In genomic region chr14:70116278-70116677, GRCh38 we compare ENCODE assay signal across 21 cellular contexts.
"Had no signal": no experiment of that assay in that cellular context is flagged by ENCODE, and none has a peak within 500 bp of the region (broad histone marks: within the 10 kb centered on the region; RNA-seq: fewer than 3 reads in every experiment).

No MANE protein-coding gene starts in this region.

- H3K27ac ChIP-seq: HL-60, RWPE1, SJCRH30 had no signal

- H3K36me3 ChIP-seq: MG63, SJCRH30 had no signal

- ATAC-seq: Panc1, PC-3, SK-N-SH treated with all-trans-retinoic acid at 6 μM for 48 hours had no signal

- DNase-seq: KBM-7, MG63, NCI-H1092, NCI-H1105 treated with DMSO at 0.1 percent for 48 hours, NCI-H1436, NCI-H187, NCI-H2029, NCI-H2081 treated with DMSO at 0.1 percent for 48 hours, NCI-H2171, NCI-H226, NCI-H446, NCI-H510A, NCI-H524 treated with DMSO at 0.1 percent for 48 hours, NCI-H82, PC-3, SHP77, SJCRH30 had no signal

- H3K4me1 ChIP-seq: SJCRH30 had no signal

- H3K4me3 ChIP-seq: MG63, SJCRH30 had no signal

- H3K9me3 ChIP-seq: MG63, SJCRH30 had no signal

- H3K27me3 ChIP-seq: MG63, SJCRH30 had no signal
